1 cellular context compared by ENCODE assay signal in the genomic region with DNA sequence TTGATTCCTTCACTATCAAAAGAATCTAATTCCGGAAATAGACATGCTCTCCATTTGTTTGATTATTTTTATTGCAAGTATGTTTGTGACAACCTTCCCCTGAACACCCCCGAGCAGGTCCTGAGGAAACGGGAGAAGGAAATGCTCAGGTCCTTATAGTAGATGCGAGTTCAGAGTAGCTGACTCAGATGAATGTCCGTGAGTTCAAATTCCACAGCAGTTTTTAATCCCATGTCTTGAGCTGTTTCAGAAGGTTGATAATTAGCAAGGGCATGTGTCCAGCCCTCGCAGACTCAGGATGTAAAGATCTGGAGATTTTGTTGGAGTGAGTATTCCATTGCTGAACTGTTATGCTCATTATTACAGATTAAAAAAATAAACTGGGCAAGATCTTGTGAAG.
TF ChIP-seq lines count a peak whose summit lies in the region.

No MANE protein-coding gene starts in this region.

TF ChIP-seq in GM23338, 12 proteins besides CTCF, POLR2A, EP300 and RAD21:
- TF ChIP-seq, protein P1, sequence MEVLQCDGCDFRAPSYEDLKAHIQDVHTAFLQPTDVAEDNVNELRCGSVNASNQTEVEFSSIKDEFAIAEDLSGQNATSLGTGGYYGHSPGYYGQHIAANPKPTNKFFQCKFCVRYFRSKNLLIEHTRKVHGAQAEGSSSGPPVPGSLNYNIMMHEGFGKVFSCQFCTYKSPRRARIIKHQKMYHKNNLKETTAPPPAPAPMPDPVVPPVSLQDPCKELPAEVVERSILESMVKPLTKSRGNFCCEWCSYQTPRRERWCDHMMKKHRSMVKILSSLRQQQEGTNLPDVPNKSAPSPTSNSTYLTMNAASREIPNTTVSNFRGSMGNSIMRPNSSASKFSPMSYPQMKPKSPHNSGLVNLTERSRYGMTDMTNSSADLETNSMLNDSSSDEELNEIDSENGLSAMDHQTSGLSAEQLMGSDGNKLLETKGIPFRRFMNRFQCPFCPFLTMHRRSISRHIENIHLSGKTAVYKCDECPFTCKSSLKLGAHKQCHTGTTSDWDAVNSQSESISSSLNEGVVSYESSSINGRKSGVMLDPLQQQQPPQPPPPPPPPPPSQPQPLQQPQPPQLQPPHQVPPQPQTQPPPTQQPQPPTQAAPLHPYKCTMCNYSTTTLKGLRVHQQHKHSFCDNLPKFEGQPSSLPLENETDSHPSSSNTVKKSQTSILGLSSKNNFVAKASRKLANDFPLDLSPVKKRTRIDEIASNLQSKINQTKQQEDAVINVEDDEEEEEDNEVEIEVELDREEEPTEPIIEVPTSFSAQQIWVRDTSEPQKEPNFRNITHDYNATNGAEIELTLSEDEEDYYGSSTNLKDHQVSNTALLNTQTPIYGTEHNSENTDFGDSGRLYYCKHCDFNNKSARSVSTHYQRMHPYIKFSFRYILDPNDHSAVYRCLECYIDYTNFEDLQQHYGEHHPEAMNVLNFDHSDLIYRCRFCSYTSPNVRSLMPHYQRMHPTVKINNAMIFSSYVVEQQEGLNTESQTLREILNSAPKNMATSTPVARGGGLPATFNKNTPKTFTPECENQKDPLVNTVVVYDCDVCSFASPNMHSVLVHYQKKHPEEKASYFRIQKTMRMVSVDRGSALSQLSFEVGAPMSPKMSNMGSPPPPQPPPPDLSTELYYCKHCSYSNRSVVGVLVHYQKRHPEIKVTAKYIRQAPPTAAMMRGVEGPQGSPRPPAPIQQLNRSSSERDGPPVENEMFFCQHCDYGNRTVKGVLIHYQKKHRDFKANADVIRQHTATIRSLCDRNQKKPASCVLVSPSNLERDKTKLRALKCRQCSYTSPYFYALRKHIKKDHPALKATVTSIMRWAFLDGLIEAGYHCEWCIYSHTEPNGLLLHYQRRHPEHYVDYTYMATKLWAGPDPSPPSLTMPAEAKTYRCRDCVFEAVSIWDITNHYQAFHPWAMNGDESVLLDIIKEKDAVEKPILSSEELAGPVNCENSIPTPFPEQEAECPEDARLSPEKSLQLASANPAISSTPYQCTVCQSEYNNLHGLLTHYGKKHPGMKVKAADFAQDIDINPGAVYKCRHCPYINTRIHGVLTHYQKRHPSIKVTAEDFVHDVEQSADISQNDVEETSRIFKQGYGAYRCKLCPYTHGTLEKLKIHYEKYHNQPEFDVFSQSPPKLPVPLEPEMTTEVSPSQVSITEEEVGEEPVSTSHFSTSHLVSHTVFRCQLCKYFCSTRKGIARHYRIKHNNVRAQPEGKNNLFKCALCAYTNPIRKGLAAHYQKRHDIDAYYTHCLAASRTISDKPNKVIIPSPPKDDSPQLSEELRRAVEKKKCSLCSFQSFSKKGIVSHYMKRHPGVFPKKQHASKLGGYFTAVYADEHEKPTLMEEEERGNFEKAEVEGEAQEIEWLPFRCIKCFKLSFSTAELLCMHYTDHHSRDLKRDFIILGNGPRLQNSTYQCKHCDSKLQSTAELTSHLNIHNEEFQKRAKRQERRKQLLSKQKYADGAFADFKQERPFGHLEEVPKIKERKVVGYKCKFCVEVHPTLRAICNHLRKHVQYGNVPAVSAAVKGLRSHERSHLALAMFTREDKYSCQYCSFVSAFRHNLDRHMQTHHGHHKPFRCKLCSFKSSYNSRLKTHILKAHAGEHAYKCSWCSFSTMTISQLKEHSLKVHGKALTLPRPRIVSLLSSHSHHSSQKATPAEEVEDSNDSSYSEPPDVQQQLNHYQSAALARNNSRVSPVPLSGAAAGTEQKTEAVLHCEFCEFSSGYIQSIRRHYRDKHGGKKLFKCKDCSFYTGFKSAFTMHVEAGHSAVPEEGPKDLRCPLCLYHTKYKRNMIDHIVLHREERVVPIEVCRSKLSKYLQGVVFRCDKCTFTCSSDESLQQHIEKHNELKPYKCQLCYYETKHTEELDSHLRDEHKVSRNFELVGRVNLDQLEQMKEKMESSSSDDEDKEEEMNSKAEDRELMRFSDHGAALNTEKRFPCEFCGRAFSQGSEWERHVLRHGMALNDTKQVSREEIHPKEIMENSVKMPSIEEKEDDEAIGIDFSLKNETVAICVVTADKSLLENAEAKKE (CRISPR knock-in tag; IDR thresholded peaks at IDR 0.05): no peak
- TF ChIP-seq, protein P2, sequence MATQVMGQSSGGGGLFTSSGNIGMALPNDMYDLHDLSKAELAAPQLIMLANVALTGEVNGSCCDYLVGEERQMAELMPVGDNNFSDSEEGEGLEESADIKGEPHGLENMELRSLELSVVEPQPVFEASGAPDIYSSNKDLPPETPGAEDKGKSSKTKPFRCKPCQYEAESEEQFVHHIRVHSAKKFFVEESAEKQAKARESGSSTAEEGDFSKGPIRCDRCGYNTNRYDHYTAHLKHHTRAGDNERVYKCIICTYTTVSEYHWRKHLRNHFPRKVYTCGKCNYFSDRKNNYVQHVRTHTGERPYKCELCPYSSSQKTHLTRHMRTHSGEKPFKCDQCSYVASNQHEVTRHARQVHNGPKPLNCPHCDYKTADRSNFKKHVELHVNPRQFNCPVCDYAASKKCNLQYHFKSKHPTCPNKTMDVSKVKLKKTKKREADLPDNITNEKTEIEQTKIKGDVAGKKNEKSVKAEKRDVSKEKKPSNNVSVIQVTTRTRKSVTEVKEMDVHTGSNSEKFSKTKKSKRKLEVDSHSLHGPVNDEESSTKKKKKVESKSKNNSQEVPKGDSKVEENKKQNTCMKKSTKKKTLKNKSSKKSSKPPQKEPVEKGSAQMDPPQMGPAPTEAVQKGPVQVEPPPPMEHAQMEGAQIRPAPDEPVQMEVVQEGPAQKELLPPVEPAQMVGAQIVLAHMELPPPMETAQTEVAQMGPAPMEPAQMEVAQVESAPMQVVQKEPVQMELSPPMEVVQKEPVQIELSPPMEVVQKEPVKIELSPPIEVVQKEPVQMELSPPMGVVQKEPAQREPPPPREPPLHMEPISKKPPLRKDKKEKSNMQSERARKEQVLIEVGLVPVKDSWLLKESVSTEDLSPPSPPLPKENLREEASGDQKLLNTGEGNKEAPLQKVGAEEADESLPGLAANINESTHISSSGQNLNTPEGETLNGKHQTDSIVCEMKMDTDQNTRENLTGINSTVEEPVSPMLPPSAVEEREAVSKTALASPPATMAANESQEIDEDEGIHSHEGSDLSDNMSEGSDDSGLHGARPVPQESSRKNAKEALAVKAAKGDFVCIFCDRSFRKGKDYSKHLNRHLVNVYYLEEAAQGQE (IDR thresholded peaks at IDR 0.05; ENCODE audit: unreplicated experiment): no peak
- TF ChIP-seq POLR2AphosphoS5 (IDR thresholded peaks at IDR 0.05; ENCODE audit: low read depth) (no peak), EZH2phosphoT487 (IDR thresholded peaks at IDR 0.05; ENCODE audit: unreplicated experiment) (no peak), CREB1 (CRISPR knock-in tag; IDR thresholded peaks at IDR 0.05; ENCODE audit: low read depth) (no peak), JUNB (IDR thresholded peaks at IDR 0.05; ENCODE audit: unreplicated experiment) (no peak), ZNF331 (CRISPR knock-in tag; IDR thresholded peaks at IDR 0.05; ENCODE audit: low read depth) (no peak), EZH2 (IDR thresholded peaks at IDR 0.05; ENCODE audit: low read depth, unreplicated experiment) (no peak), NANOG (IDR thresholded peaks at IDR 0.05; ENCODE audit: borderline replicate concordance) (no peak), ZNF114 (CRISPR knock-in tag; IDR thresholded peaks at IDR 0.05) (no peak), STAT1 (IDR thresholded peaks at IDR 0.05; ENCODE audit: unreplicated experiment) (no peak)
- TF ChIP-seq, protein P3, sequence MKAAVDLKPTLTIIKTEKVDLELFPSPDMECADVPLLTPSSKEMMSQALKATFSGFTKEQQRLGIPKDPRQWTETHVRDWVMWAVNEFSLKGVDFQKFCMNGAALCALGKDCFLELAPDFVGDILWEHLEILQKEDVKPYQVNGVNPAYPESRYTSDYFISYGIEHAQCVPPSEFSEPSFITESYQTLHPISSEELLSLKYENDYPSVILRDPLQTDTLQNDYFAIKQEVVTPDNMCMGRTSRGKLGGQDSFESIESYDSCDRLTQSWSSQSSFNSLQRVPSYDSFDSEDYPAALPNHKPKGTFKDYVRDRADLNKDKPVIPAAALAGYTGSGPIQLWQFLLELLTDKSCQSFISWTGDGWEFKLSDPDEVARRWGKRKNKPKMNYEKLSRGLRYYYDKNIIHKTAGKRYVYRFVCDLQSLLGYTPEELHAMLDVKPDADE (IDR thresholded peaks at IDR 0.05): no peak
